ENCODE assay signal across 8 cellular contexts in genomic region chr10:70267161-70267933, GRCh38. TPM values are rescaled to one million over a fixed set of nuclear protein-coding genes. Genes with fewer than 3 reads are reported as not detected.
A peak's percentile ranks its signal among the peaks of the same experiment; 100 is the strongest.
DNase-seq lines count a peak whose midpoint lies in the region; ATAC-seq and TF ChIP-seq lines count a peak whose summit lies in the region.

No MANE protein-coding gene starts in this region.

- H3K4me3 ChIP-seq in MG63 (no peak overlapping the region), cardiac fibroblast (replicated peaks in 1 of 2; ENCODE audit: low read depth in 2 of 2, low read length in 2 of 2) (no peak overlapping the region)

- no peak overlapping the region for H3K27ac Mint-ChIP-seq in CD4-positive, alpha-beta T cell

- no peaks in the 10 kb centered on the region for H3K27me3 ChIP-seq in MG63
- H3K27me3 ChIP-seq in CD4-positive, alpha-beta T cell (ENCODE audit: control insufficient read depth, insufficient read depth, low read length), result no peaks in the 10 kb centered on the region

- peaks cover 4% of the 10 kb centered on the region for H3K9me3 ChIP-seq in MG63
- no peaks in the 10 kb centered on the region for H3K9me3 ChIP-seq in CD4-positive, alpha-beta T cell (ENCODE audit: control insufficient read depth, low read length)

- POLR2A ChIA-PET in CD4-positive, alpha-beta T cell (lab: Charles Lee), result no interaction called here

- H3K36me3 ChIP-seq in MG63, result no peaks in the 10 kb centered on the region

- ATAC-seq in omental fat pad (ENCODE audit: low FRiP score), result peak; percentile 67
- ATAC-seq in GM21367 (IDR thresholded peaks at IDR 0.05; ENCODE audit: unreplicated experiment), result no peak
- no peak for ATAC-seq in HG02763 (IDR thresholded peaks at IDR 0.05; ENCODE audit: unreplicated experiment)
- no peak for ATAC-seq in CD4-positive, alpha-beta T cell (ENCODE audit: poor library complexity)

- no peak overlapping the region for H3K4me3 Mint-ChIP-seq in CD4-positive, alpha-beta T cell

- peaks cover 8% of the 10 kb centered on the region for H3K27me3 Mint-ChIP-seq in CD4-positive, alpha-beta T cell

- no peaks in the 10 kb centered on the region for H3K36me3 Mint-ChIP-seq in CD4-positive, alpha-beta T cell (ENCODE audit: low read depth)

- peaks cover 2% of the 10 kb centered on the region for H3K4me1 Mint-ChIP-seq in CD4-positive, alpha-beta T cell (ENCODE audit: low read depth)

- DNase-seq in Daoy (ENCODE audit: low read depth) (peak; percentile 89), MG63 (peak; percentile 81), cardiac fibroblast (ENCODE audit: low read depth in 2 of 2) (peak; percentile 73 to 95), omental fat pad (ENCODE audit: low spot score) (no peak), D341Med (ENCODE audit: low spot score) (no peak)
- DNase-seq in CD4-positive, alpha-beta T cell, result no peak

- H3K9me3 Mint-ChIP-seq in CD4-positive, alpha-beta T cell, result no peaks in the 10 kb centered on the region

- TF ChIP-seq CTCF in cardiac fibroblast (IDR thresholded peaks at IDR 0.05; ENCODE audit: low read depth, low read length), result peak; percentile 25
- no peak for TF ChIP-seq CTCF in omental fat pad (IDR thresholded peaks at IDR 0.05)
- no peak for TF ChIP-seq CTCF in CD4-positive, alpha-beta T cell (IDR thresholded peaks at IDR 0.05)

- CTCF ChIA-PET in CD4-positive, alpha-beta T cell (lab: Charles Lee), result interaction anchor here (0.6 kb wide), 1 partner anchor 40 kb away, joined by 3 read pairs; no protein-coding TSS in a partner anchor

- intact Hi-C loops in CD4-positive, alpha-beta T cell (cut with DNase I, micrococcal nuclease), result loop anchor here in 1 of 2 experiments (5.0 kb wide), 1 partner anchor 35 kb away; the partner anchor contains the start of gene PPA1

- H3K27ac ChIP-seq in CD4-positive, alpha-beta T cell (ENCODE audit: low read depth, low read length), result no peak overlapping the region

RNA-seq across cellular contexts. Expression of gene NPFFR1, which starts 16.5 kb away (rescaled TPM):
- under 0.01 TPM in 1 of 2 replicates, not detected in the other for total RNA-seq in Daoy (2014; rRNA removed; shearing (Covaris generic))
- not detected in 2 replicates for total RNA-seq in MG63 (2014; rRNA removed; shearing (Covaris generic); ENCODE audit: low replicate concordance)
- total RNA-seq in omental fat pad, result 1 to 10 TPM in 1 of 4 donors, under 1 TPM in 2, not detected in 1; 0.19 to 3.4 (median 0.60) TPM
- total RNA-seq in CD4-positive, alpha-beta T cell, result under 1 TPM in 1 of 2 experiments, not detected in 1; 0.03 TPM

RNA-seq across cellular contexts. Expression of gene PPA1, which starts 34.1 kb away (rescaled TPM):
- total RNA-seq in Daoy (2014; rRNA removed; shearing (Covaris generic)), result 225 and 310 TPM in 2 replicates
- total RNA-seq in MG63 (2014; rRNA removed; shearing (Covaris generic); ENCODE audit: low replicate concordance), result 437 and 481 TPM in 2 replicates
- total RNA-seq in omental fat pad, result 100 to 1,000 TPM in 3 of 4 donors, 10 to 100 TPM in 1; 92.4 to 331 (median 217) TPM
- 10 to 100 TPM; 69.0 to 69.3 TPM for total RNA-seq in CD4-positive, alpha-beta T cell

Comparison
In these comparisons a context has a peak if more than half of its experiments do, and no peak if none do; other contexts are left out.
1. DNase-seq: peak in Daoy (single experiment), MG63 (single experiment) and cardiac fibroblast (2 of 2); none in omental fat pad (single experiment), D341Med (single experiment) and CD4-positive, alpha-beta T cell (0 of 10).